ENCODE assay signal across 1 cellular context in the genomic region with DNA sequence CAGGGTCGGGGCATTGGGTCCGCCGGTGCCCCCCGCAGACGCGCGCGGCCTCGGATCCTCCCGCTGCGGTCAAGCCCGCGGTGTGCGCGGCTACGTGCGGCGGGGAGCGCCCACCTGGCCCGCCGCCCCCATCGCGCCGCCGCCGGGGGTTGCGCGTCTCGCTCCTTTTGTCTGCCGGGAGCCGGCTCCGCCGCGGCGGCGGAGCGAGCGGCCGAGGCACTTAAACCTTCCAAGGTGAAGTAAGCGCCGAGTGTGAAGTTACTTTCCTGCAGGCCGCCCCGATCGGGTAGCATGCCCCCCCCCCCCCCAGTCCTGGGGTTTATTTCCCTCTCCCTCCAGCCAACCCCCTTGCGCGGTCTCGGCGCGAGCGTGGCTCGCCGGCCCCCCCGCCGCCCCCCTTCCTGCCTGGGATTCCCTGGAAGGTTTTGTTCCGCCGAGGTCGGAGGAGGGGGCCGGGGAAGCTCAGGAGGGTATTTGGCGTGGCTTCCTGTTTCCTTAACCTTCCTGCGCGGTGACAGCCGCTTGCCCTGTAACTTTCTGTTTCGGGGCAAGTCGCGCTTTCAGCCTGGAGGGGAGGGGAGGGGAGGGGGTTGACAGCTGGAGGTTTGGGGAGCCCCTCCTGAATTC.
TF ChIP-seq lines count a peak whose summit lies in the region.

No MANE protein-coding gene starts in this region.

TF ChIP-seq in K562, 482 proteins besides CTCF, POLR2A, EP300 and RAD21 (continued from another document):
- TF ChIP-seq, protein P1, sequence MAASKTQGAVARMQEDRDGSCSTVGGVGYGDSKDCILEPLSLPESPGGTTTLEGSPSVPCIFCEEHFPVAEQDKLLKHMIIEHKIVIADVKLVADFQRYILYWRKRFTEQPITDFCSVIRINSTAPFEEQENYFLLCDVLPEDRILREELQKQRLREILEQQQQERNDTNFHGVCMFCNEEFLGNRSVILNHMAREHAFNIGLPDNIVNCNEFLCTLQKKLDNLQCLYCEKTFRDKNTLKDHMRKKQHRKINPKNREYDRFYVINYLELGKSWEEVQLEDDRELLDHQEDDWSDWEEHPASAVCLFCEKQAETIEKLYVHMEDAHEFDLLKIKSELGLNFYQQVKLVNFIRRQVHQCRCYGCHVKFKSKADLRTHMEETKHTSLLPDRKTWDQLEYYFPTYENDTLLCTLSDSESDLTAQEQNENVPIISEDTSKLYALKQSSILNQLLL (CRISPR knock-in tag; IDR thresholded peaks at IDR 0.05; ENCODE audit: borderline replicate concordance) = no peak
- TF ChIP-seq SNIP1 (IDR thresholded peaks at IDR 0.05; ENCODE audit: low read depth) (no peak), SMAD3 (CRISPR knock-in tag; conservative IDR thresholded peaks at IDR 0.05) (no peak), EWSR1 (IDR thresholded peaks at IDR 0.05; ENCODE audit: borderline replicate concordance, low read depth, partially characterized antibody) (no peak), UBTF (IDR thresholded peaks at IDR 0.05; ENCODE audit: borderline replicate concordance in 1 of 2, low read depth in 2 of 2, low read length in 2 of 2) (peak; percentile 71 to 72; a peak in 3 of 4 replicates), TCF7 (IDR thresholded peaks at IDR 0.05; ENCODE audit: borderline replicate concordance) (no peak), ZNF398 (CRISPR knock-in tag; IDR thresholded peaks at IDR 0.05) (no peak), U2AF1 (optimal IDR thresholded peaks at IDR 0.05; ENCODE audit: low read depth, low read length) (no peak), CEBPB (tag; IDR thresholded peaks at IDR 0.05) (no peak), RBFOX2 (IDR thresholded peaks at IDR 0.05; ENCODE audit: low read depth, low read length) (peak; percentile 85), ZNF518B (CRISPR knock-in tag; IDR thresholded peaks at IDR 0.05) (no peak), ARHGAP35 (IDR thresholded peaks at IDR 0.05; ENCODE audit: partially characterized antibody) (no peak), MAFG (tag; conservative IDR thresholded peaks at IDR 0.05) (no peak), MECOM (CRISPR knock-in tag; IDR thresholded peaks at IDR 0.05) (no peak), ZBTB40 (IDR thresholded peaks at IDR 0.05) (0 out of 2 replicates have a peak, but pooled peaks have one; percentile 9), ZBTB40 (CRISPR knock-in tag; IDR thresholded peaks at IDR 0.05) (no peak), MEF2A (IDR thresholded peaks at IDR 0.05; ENCODE audit: control insufficient read depth, low read depth, low read length) (no peak), EHMT2 (IDR thresholded peaks at IDR 0.05) (no peak), MYNN (IDR thresholded peaks at IDR 0.05) (0 out of 2 replicates have a peak, but pooled peaks have one; percentile 8), MYNN (CRISPR knock-in tag; IDR thresholded peaks at IDR 0.05) (no peak), BACH1 (tag; IDR thresholded peaks at IDR 0.05) (no peak), KLF10 (CRISPR knock-in tag; IDR thresholded peaks at IDR 0.05) (no peak)
- TF ChIP-seq, protein P2, sequence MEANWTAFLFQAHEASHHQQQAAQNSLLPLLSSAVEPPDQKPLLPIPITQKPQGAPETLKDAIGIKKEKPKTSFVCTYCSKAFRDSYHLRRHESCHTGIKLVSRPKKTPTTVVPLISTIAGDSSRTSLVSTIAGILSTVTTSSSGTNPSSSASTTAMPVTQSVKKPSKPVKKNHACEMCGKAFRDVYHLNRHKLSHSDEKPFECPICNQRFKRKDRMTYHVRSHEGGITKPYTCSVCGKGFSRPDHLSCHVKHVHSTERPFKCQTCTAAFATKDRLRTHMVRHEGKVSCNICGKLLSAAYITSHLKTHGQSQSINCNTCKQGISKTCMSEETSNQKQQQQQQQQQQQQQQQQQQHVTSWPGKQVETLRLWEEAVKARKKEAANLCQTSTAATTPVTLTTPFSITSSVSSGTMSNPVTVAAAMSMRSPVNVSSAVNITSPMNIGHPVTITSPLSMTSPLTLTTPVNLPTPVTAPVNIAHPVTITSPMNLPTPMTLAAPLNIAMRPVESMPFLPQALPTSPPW (CRISPR knock-in tag; IDR thresholded peaks at IDR 0.05) = no peak
- TF ChIP-seq, protein P3, sequence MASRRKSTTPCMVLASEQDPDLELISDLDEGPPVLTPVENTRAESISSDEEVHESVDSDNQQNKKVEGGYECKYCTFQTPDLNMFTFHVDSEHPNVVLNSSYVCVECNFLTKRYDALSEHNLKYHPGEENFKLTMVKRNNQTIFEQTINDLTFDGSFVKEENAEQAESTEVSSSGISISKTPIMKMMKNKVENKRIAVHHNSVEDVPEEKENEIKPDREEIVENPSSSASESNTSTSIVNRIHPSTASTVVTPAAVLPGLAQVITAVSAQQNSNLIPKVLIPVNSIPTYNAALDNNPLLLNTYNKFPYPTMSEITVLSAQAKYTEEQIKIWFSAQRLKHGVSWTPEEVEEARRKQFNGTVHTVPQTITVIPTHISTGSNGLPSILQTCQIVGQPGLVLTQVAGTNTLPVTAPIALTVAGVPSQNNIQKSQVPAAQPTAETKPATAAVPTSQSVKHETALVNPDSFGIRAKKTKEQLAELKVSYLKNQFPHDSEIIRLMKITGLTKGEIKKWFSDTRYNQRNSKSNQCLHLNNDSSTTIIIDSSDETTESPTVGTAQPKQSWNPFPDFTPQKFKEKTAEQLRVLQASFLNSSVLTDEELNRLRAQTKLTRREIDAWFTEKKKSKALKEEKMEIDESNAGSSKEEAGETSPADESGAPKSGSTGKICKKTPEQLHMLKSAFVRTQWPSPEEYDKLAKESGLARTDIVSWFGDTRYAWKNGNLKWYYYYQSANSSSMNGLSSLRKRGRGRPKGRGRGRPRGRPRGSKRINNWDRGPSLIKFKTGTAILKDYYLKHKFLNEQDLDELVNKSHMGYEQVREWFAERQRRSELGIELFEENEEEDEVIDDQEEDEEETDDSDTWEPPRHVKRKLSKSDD (conservative IDR thresholded peaks at IDR 0.05; ENCODE audit: low read length) = no peak
- TF ChIP-seq, protein P4, sequence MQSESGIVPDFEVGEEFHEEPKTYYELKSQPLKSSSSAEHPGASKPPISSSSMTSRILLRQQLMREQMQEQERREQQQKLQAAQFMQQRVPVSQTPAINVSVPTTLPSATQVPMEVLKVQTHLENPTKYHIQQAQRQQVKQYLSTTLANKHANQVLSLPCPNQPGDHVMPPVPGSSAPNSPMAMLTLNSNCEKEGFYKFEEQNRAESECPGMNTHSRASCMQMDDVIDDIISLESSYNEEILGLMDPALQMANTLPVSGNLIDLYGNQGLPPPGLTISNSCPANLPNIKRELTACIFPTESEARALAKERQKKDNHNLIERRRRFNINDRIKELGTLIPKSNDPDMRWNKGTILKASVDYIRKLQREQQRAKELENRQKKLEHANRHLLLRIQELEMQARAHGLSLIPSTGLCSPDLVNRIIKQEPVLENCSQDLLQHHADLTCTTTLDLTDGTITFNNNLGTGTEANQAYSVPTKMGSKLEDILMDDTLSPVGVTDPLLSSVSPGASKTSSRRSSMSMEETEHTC (IDR thresholded peaks at IDR 0.05) = no peak
